ENCODE assay signal across 2 cellular contexts in genomic region chr20:34493646-34494045, GRCh38.
TF ChIP-seq lines count a peak whose summit lies in the region.

No MANE protein-coding gene starts in this region.

TF ChIP-seq in IMR-90, 13 proteins besides CTCF, POLR2A, EP300 and RAD21:
- no peak for TF ChIP-seq NFE2L2 (IDR thresholded peaks at IDR 0.05; ENCODE audit: low read depth, low read length)
- TF ChIP-seq RCOR1 (IDR thresholded peaks at IDR 0.05; ENCODE audit: insufficient replicate concordance, low read length), result no peak
- no peak for TF ChIP-seq BHLHE40 (IDR thresholded peaks at IDR 0.05; ENCODE audit: low read depth, low read length)
- no peak for TF ChIP-seq MAFK (IDR thresholded peaks at IDR 0.05; ENCODE audit: low read depth, low read length)

TF ChIP-seq in H1, 55 proteins besides CTCF, POLR2A, EP300 and RAD21:
- no peak for TF ChIP-seq POLR2AphosphoS5 (IDR thresholded peaks at IDR 0.05; ENCODE audit: low read depth, low read length)
- TF ChIP-seq YY1 (IDR thresholded peaks at IDR 0.05; ENCODE audit: low read depth, low read length), result no peak
- TF ChIP-seq KDM5A (IDR thresholded peaks at IDR 0.05; ENCODE audit: low read length), result no peak
- TF ChIP-seq BCL11A (IDR thresholded peaks at IDR 0.05; ENCODE audit: low read depth in 2 of 2, low read length in 2 of 2), result no peak
- TF ChIP-seq TCF12 (IDR thresholded peaks at IDR 0.05; ENCODE audit: low read depth, low read length), result no peak
TF ChIP-seq in H1: peak in this region for 0.
